7 cellular contexts compared by ENCODE assay signal in the genomic region with DNA sequence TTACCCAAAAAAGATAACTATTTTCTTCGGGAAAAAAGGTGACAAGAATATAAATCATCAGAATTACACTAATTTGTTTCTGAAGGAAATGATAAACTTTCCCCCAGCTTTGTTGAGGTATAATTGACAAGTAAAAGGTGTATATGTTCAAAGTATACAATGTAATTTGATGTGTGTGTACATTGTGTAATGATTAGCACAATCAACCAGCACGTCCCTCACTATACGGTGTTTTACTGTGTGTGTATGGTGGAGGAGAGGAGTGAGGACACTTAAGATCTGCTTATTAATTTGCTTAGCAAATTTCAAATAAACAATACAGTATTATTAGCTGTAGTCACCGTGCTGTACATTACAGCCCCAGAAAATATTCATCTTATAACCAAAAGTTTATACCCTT.
"Had no signal": no experiment of that assay in that cellular context is flagged by ENCODE, and none has a peak within 500 bp of the region (broad histone marks: within the 10 kb centered on the region; RNA-seq: fewer than 3 reads in every experiment).

No MANE protein-coding gene starts in this region.

- H3K4me3 Mint-ChIP-seq: HFFc6 had no signal

- DNase-seq: GM23248, GOT3, H7, HFFc6, IMR-90 had no signal

- H3K27ac ChIP-seq: GM23248 had no signal

- ATAC-seq: HCT116 had no signal

- H3K36me3 ChIP-seq: HAP-1 had no signal

- H3K9me3 ChIP-seq: HAP-1 had no signal

- H3K9me3 Mint-ChIP-seq: HFFc6 had no signal

- H3K4me3 ChIP-seq: GM23248, HAP-1 had no signal

- H3K27ac Mint-ChIP-seq: HFFc6 had no signal
